Comparison of ENCODE assay signal across 8 cellular contexts in the genomic region with DNA sequence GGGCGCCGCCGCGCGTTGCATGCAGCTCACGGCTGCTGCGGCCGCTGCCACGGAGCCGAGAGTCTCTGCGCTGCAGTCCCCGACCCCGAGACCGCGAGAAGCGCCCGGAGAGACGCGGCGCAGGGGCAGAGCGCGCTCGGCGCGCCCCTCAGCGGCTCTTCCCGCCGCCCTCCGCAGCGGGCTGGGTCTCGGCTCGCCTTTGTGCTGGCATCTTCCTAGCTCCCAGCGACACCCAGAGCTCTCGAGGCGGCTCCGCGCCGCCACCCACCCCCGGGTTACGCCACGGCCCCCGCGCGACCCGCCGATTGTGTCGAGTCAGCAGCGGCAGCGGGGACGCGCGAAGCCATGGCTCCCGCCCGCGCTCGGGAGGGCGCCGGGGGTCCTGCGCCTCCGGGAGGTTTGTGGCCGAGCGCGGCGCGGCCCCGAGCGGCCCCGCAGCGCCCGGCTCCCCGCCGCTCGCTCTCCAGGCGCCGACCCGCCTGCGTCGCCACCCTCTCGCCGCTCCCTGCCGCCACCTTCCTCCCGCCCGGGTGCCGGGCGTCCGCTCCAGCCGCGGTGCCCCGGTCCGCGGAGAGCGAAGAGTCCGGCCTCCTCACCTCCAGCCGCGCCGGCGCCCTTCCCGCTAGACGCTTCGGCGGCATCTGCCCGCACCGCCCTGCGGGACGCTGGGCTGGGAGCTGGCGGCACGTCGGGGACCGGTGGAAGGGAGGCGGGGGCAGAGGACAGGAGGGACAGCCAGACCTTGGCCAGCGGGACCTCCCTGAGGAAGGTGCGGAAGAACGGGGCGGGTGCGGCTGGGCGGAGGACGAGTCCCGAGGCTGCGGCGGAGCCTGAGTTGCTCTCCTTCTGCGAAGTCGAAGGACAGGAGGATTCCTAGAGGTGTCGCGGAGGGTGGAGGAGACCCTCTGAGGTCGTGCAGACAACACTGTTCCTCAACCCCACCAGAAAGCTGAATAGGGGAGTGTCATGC. TPM values are rescaled to one million over a fixed set of nuclear protein-coding genes. Genes with fewer than 3 reads are reported as not detected.
DNase-seq lines count a peak whose midpoint lies in the region; ATAC-seq and TF ChIP-seq lines count a peak whose summit lies in the region.

A gene (minus strand): TSS at position 643 of the 970 bp plus-strand sequence.

- ATAC-seq in HG02885 (IDR thresholded peaks at IDR 0.05; ENCODE audit: poor library complexity, unreplicated experiment): peak; percentile 72
- peak; percentile 87 for ATAC-seq in left ventricle myocardium superior

- H3K27ac ChIP-seq in ACC112 (ENCODE audit: low read depth, low read length): peak within 1 kb of the TSS; percentile 42; the same call in 1 of the 2 replicates

- no peaks in the 10 kb centered on the region for H3K36me3 ChIP-seq in ACC112 (ENCODE audit: insufficient read depth, low read length)

- DNase-seq in NCI-H446 treated with DMSO at 0.1 percent for 48 hours (lab: John Stamatoyannopoulos, UW): peak; percentile 38
- peak in 53 of 58 donors; percentile 24 to 81 (median 63) for DNase-seq in anterior cingulate cortex (lab: John Stamatoyannopoulos, UW)
- peak; percentile 68 for DNase-seq in left ventricle myocardium superior
- DNase-seq in posterior cingulate gyrus: peak; percentile 65 to 96 (median 76)
- no peak for DNase-seq in CD1c-positive myeloid dendritic cell (ENCODE audit: extremely low spot score)

- H3K79me2 ChIP-seq in ACC112 (ENCODE audit: control insufficient read depth, insufficient read depth, low read length, unreplicated experiment): no peaks in the 10 kb centered on the region

- peak; percentile 2; the same call in 1 of the 2 replicates for TF ChIP-seq CTCF in GM12875 (IDR thresholded peaks at IDR 0.05; ENCODE audit: borderline replicate concordance, insufficient read depth, low read depth, low read length)

- intact Hi-C loops in left ventricle myocardium superior (cut with micrococcal nuclease) (no loop called here), posterior cingulate gyrus (cut with DNase I) (loop anchor here (2.0 to 10.0 kb wide), 3 partner anchors 56 to 161 kb away; no protein-coding TSS in a partner anchor)

- H2AFZ ChIP-seq in ACC112 (ENCODE audit: low read length, unreplicated experiment): peak within 1 kb of the TSS; percentile 95

- no peaks in the 10 kb centered on the region for H3K4me1 ChIP-seq in ACC112 (ENCODE audit: control insufficient read depth, insufficient read depth, low read length, unreplicated experiment)

- H3K27me3 ChIP-seq in ACC112 (ENCODE audit: insufficient read depth, low read length): no peaks in the 10 kb centered on the region

- peak within 1 kb of the TSS; percentile 94 for H3K4me3 ChIP-seq in ACC112 (ENCODE audit: low read depth, low read length)
- H3K4me3 ChIP-seq in GM12875 (ENCODE audit: low read depth, low read length): peak within 1 kb of the TSS; percentile 44

RNA-seq across cellular contexts. Expression of the gene that starts here (rescaled TPM):
- total RNA-seq in left ventricle myocardium superior: 36.9 TPM
